Comparison of ENCODE assay signal across 9 cellular contexts in the genomic region with DNA sequence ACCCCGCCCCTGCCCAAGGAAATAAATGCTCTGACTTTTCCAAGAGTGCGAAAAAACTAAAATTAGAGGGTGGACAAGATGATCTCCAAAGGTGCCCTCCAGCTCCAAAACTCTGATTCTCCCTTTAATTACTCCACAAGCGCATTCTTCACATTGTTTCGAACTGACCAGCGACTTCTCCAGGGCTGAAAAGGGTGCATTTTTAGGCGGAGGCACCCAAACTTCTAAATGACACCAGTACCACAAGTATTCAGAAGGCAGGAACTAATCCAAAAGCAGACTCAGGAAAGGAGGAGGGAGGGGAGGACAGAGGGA. TPM values are rescaled to one million over a fixed set of nuclear protein-coding genes. Genes with fewer than 3 reads are reported as not detected.
A peak's percentile ranks its signal among the peaks of the same experiment; 100 is the strongest.
DNase-seq lines count a peak whose midpoint lies in the region; TF ChIP-seq lines count a peak whose summit lies in the region.
"Had no signal": no experiment of that assay in that cellular context is flagged by ENCODE, and none has a peak within 500 bp of the region (broad histone marks: within the 10 kb centered on the region; RNA-seq: fewer than 3 reads in every experiment).

No MANE protein-coding gene starts in this region.

- H2AFZ ChIP-seq in Karpas-422 (ENCODE audit: low read length), result no peak overlapping the region

- H3K9me2 ChIP-seq in Karpas-422 (replicated peaks; ENCODE audit: insufficient read depth, low read length), result no peaks in the 10 kb centered on the region

- CTCF ChIA-PET in AG04449 (lab: Yijun Ruan, JAX), result interaction anchor here (1.3 to 6.8 kb wide), 3 partner anchors 10 to 831 kb away, joined by 3 to 32 read pairs (median 3); no protein-coding TSS in a partner anchor

- H3K9ac ChIP-seq in HUES48 (ENCODE audit: low read depth, low read length) (no peak overlapping the region), Karpas-422 (ENCODE audit: low read length) (no peak overlapping the region)

- H4K20me1 ChIP-seq in Karpas-422 (ENCODE audit: insufficient read depth, low read depth, low read length), result peaks cover 26% of the 10 kb centered on the region; the same call in 1 of the 2 replicates

- H3K4me1 ChIP-seq in HUES48 (ENCODE audit: control insufficient read depth, insufficient read depth, low read length) (peaks cover 76% of the 10 kb centered on the region), muscle layer of duodenum (ENCODE audit: control insufficient read depth in 1 of 2, insufficient read depth in 2 of 2, low read length in 2 of 2) (peaks cover 3 to 34% of the 10 kb centered on the region in 2 donors), Karpas-422 (ENCODE audit: low read length) (no peaks in the 10 kb centered on the region; the same call in 1 of the 2 replicates)

- TF ChIP-seq CTCF in AG04449 (IDR thresholded peaks at IDR 0.05; ENCODE audit: insufficient read depth, low read length, missing control alignments), result no peak

- no peak overlapping the region for H3K27ac ChIP-seq in HUES48 (ENCODE audit: low read depth, low read length)
- H3K27ac ChIP-seq in caudate nucleus (ENCODE audit: low read depth, low read length), result peak overlapping the region; percentile 63
- peak overlapping the region; percentile 27 for H3K27ac ChIP-seq in muscle layer of duodenum (ENCODE audit: low read length)
- no peak overlapping the region for H3K27ac ChIP-seq in Karpas-422 (ENCODE audit: low read length)

- DNase-seq in AG04449 (ENCODE audit: low read depth, low spot score), result no peak
- DNase-seq in caudate nucleus (lab: John Stamatoyannopoulos, UW), result no peak
- no peak for DNase-seq in OCI-M2 (lab: John Stamatoyannopoulos, UW; ENCODE audit: unreplicated experiment)
- no peak for DNase-seq in ecto neural progenitor cell (ENCODE audit: low spot score)
- DNase-seq in Karpas-422, result no peak
- no peak for DNase-seq in NCI-H446 (lab: John Stamatoyannopoulos, UW)
- DNase-seq: NCI-H446 treated with DMSO at 0.1 percent for 48 hours had no signal

- H3K27me3 ChIP-seq in HUES48 (ENCODE audit: control insufficient read depth, insufficient read depth, low read length), result peaks cover 97% of the 10 kb centered on the region
- H3K27me3 ChIP-seq in muscle layer of duodenum (ENCODE audit: low read depth, low read length), result no peaks in the 10 kb centered on the region
- no peaks in the 10 kb centered on the region for H3K27me3 ChIP-seq in Karpas-422 (ENCODE audit: low read length)

- H3K9me3 ChIP-seq in HUES48 (ENCODE audit: control insufficient read depth, insufficient read depth, low read length) (no peaks in the 10 kb centered on the region), muscle layer of duodenum (ENCODE audit: control insufficient read depth in 1 of 2, low read length in 2 of 2) (no peaks in the 10 kb centered on the region), Karpas-422 (ENCODE audit: low read length) (no peaks in the 10 kb centered on the region)

- H3K79me2 ChIP-seq in Karpas-422 (ENCODE audit: low read length), result no peaks in the 10 kb centered on the region

- POLR2A ChIA-PET in AG04449 (lab: Yijun Ruan, JAX), result interaction anchor here (0.7 to 1.6 kb wide), 11 partner anchors 9 to 831 kb away, joined by 3 to 5 read pairs (median 3); no protein-coding TSS in a partner anchor

- H3K4me2 ChIP-seq in Karpas-422 (ENCODE audit: low read depth, low read length, poor library complexity, severe bottlenecking), result no peak overlapping the region

- H3K4me3 ChIP-seq in AG04449 (ENCODE audit: low read depth, low read length), result peak overlapping the region; percentile 68
- H3K4me3 ChIP-seq in HUES48 (ENCODE audit: low read depth, low read length), result peak overlapping the region; percentile 67
- H3K4me3 ChIP-seq in muscle layer of duodenum (ENCODE audit: low read depth in 1 of 2, low read length in 2 of 2), result peak overlapping the region; percentile 58 to 81
- no peak overlapping the region for H3K4me3 ChIP-seq in Karpas-422 (ENCODE audit: low read length)

- H3K36me3 ChIP-seq in HUES48 (ENCODE audit: control insufficient read depth, insufficient read depth, low read length) (no peaks in the 10 kb centered on the region), muscle layer of duodenum (ENCODE audit: control insufficient read depth in 1 of 2, insufficient read depth in 2 of 2, low read length in 2 of 2) (peaks cover 0 to 6% of the 10 kb centered on the region in 2 donors), Karpas-422 (ENCODE audit: insufficient read depth, low read length) (no peaks in the 10 kb centered on the region)

RNA-seq across cellular contexts. Expression of gene ZFHX3, which starts 0.8 kb away (rescaled TPM):
- 0.36 and 0.67 TPM in 2 replicates for total RNA-seq in Karpas-422 (2014; rRNA removed; shearing (Covaris generic); ENCODE audit: low replicate concordance)

Comparison
In these comparisons a context has a peak if more than half of its experiments do, and no peak if none do; other contexts are left out.
1. H3K27ac ChIP-seq: peak in caudate nucleus (single experiment) and muscle layer of duodenum (single experiment); none in HUES48 (single experiment) and Karpas-422 (single experiment).